ENCODE assay signal across 8 cellular contexts in genomic region chr14:94173471-94173884, GRCh38. TPM values are rescaled to one million over a fixed set of nuclear protein-coding genes. Genes with fewer than 3 reads are reported as not detected.
DNase-seq lines count a peak whose midpoint lies in the region; ATAC-seq and TF ChIP-seq lines count a peak whose summit lies in the region.

No MANE protein-coding gene starts in this region.

- DNase-seq in DMS53 (lab: John Stamatoyannopoulos, UW) (peak; percentile 52), DMS53 treated with DMSO at 0.1 percent for 48 hours (lab: John Stamatoyannopoulos, UW; ENCODE audit: unreplicated experiment) (no peak), SJCRH30 (no peak), epithelial cell of prostate (ENCODE audit: low read depth, low spot score) (no peak), osteoblast (ENCODE audit: insufficient read length, low spot score, missing footprints) (no peak), HT-29 (ENCODE audit: low spot score) (no peak)

- H3K27me3 ChIP-seq in SJCRH30 (no peaks in the 10 kb centered on the region), osteoblast (ENCODE audit: insufficient read depth, low read length) (peaks cover 38% of the 10 kb centered on the region)

- H3K4me2 ChIP-seq in osteoblast (ENCODE audit: insufficient read depth, low read length), result peak overlapping the region; percentile 69

- H3K4me3 ChIP-seq in SJCRH30, result peak overlapping the region; percentile 79
- peak overlapping the region; percentile 60 for H3K4me3 ChIP-seq in osteoblast (ENCODE audit: insufficient read depth, low read length)

- H3K79me2 ChIP-seq in osteoblast (ENCODE audit: insufficient read depth, low read length), result no peaks in the 10 kb centered on the region

- H3K9me3 ChIP-seq in SJCRH30 (replicated peaks) (no peaks in the 10 kb centered on the region), osteoblast (ENCODE audit: low read depth, low read length) (no peaks in the 10 kb centered on the region)

- H4K20me1 ChIP-seq in osteoblast (ENCODE audit: insufficient read depth, low read length), result no peaks in the 10 kb centered on the region

- TF ChIP-seq CTCF in osteoblast (IDR thresholded peaks at IDR 0.05; ENCODE audit: extremely low read depth, low read depth, low read length), result no peak

- H3K36me3 ChIP-seq in SJCRH30, result no peaks in the 10 kb centered on the region
- no peaks in the 10 kb centered on the region for H3K36me3 ChIP-seq in osteoblast (ENCODE audit: insufficient read depth, low read length)

- H2AFZ ChIP-seq in osteoblast (ENCODE audit: low read length), result peak overlapping the region; percentile 51

- H3K4me1 ChIP-seq in SJCRH30, result peaks cover 18% of the 10 kb centered on the region
- H3K4me1 ChIP-seq in osteoblast (ENCODE audit: insufficient read depth, low read length), result peaks cover 4% of the 10 kb centered on the region

- H3K27ac ChIP-seq in SJCRH30 (peak overlapping the region; percentile 49; the same call in 1 of the 2 replicates), epithelial cell of prostate (peak overlapping the region; percentile 86), osteoblast (ENCODE audit: low read depth, low read length) (no peak overlapping the region)

- ATAC-seq in GM21447 (IDR thresholded peaks at IDR 0.05; ENCODE audit: unreplicated experiment) (no peak), HG03045 (IDR thresholded peaks at IDR 0.05; ENCODE audit: unreplicated experiment) (no peak)

RNA-seq across cellular contexts. Expression of gene PPP4R4, which starts 0.6 kb away (rescaled TPM):
- 35.5 and 47.1 TPM in 2 replicates for total RNA-seq in SJCRH30 (2014; rRNA removed; shearing (Covaris generic))
- under 0.01 and 0.29 TPM in 2 replicates for total RNA-seq in osteoblast
- total RNA-seq in HT-29 (2014; rRNA removed; shearing (Covaris generic)), result 0.03 and 0.94 TPM in 2 replicates

RNA-seq across cellular contexts. Expression of gene IFI27L2, which starts 44.1 kb away (rescaled TPM):
- 24.2 and 24.4 TPM in 2 replicates for total RNA-seq in SJCRH30 (2014; rRNA removed; shearing (Covaris generic))
- 69.5 and 76.7 TPM in 2 replicates for total RNA-seq in osteoblast
- total RNA-seq in HT-29 (2014; rRNA removed; shearing (Covaris generic)), result 52.3 and 56.9 TPM in 2 replicates

Comparison
In these comparisons a context has a peak if more than half of its experiments do, and no peak if none do; other contexts are left out.
1. RNA of gene PPP4R4, which starts 0.6 kb away (total RNA-seq): 35.5 to 47.1 TPM in SJCRH30; 0.03 to 0.94 TPM in HT-29 and under 0.01 to 0.29 TPM in osteoblast; every median in the first group is over 10 times any median in the second.